ENCODE assay signal across 26 cellular contexts in genomic region chr5:177183142-177183541, GRCh38.
"Had no signal": no experiment of that assay in that cellular context is flagged by ENCODE, and none has a peak within 500 bp of the region (broad histone marks: within the 10 kb centered on the region; RNA-seq: fewer than 3 reads in every experiment).

No MANE protein-coding gene starts in this region.

- H3K4me3 Mint-ChIP-seq: activated CD4-positive, alpha-beta T cell treated with anti-CD3 and anti-CD28 coated beads, Interleukin-2, amount 10 ng/mL, durations not matched to agents 24 days and 14 days; activated CD8-positive, alpha-beta T cell treated with anti-CD3 and anti-CD28 coated beads for 36 hours; activated naive CD8-positive, alpha-beta T cell treated with anti-CD3 and anti-CD28 coated beads for 36 hours; activated T-cell treated with anti-CD3 and anti-CD28 coated beads, Interleukin-2, amount 50 U/mL, for 72 hours; activated T-helper 17 cell treated with anti-CD3 and anti-CD28 coated beads, Interleukin-2, amount 50 U/mL, for 72 hours; T-helper 1 cell treated with Interleukin-12 subunit alpha and Interleukin-12 subunit beta and Interleukin-4 antibody, amounts not matched to agents 30 μg/mL and 1 μg/mL, for 36 hours; T-helper 2 cell treated with Interferon-gamma antibody and Interleukin-4, amounts not matched to agents 5 μg/mL and 100 μg/mL, for 36 hours had no signal

- H3K9ac ChIP-seq: KMS-11 had no signal

- H3K27me3 ChIP-seq: ascending aorta, SJCRH30 had no signal

- H3K9me3 ChIP-seq: ascending aorta, SJCRH30 had no signal

- H3K27ac Mint-ChIP-seq: activated CD4-positive, alpha-beta T cell treated with anti-CD3 and anti-CD28 coated beads, Interleukin-2, amount 10 ng/mL, durations not matched to agents 24 days and 14 days; activated CD8-positive, alpha-beta T cell treated with anti-CD3 and anti-CD28 coated beads for 36 hours; activated naive CD8-positive, alpha-beta T cell treated with anti-CD3 and anti-CD28 coated beads for 36 hours; activated T-cell treated with anti-CD3 and anti-CD28 coated beads, Interleukin-2, amount 50 U/mL, for 72 hours; T-helper 2 cell treated with Interferon-gamma antibody and Interleukin-4, amounts not matched to agents 5 μg/mL and 100 μg/mL, for 36 hours had no signal

- H3K36me3 ChIP-seq: SJCRH30 had no signal

- H3K27ac ChIP-seq: ascending aorta, KMS-11, SJCRH30, SK-N-MC had no signal

- H3K9me3 Mint-ChIP-seq: activated CD4-positive, alpha-beta T cell treated with anti-CD3 and anti-CD28 coated beads, Interleukin-2, amount 10 ng/mL, durations not matched to agents 24 days and 14 days; activated CD8-positive, alpha-beta T cell treated with anti-CD3 and anti-CD28 coated beads for 36 hours; activated naive CD8-positive, alpha-beta T cell treated with anti-CD3 and anti-CD28 coated beads for 36 hours; activated T-cell treated with anti-CD3 and anti-CD28 coated beads, Interleukin-2, amount 50 U/mL, for 72 hours; activated T-helper 17 cell treated with anti-CD3 and anti-CD28 coated beads, Interleukin-2, amount 50 U/mL, for 72 hours; T-helper 1 cell treated with Interleukin-12 subunit alpha and Interleukin-12 subunit beta and Interleukin-4 antibody, amounts not matched to agents 30 μg/mL and 1 μg/mL, for 36 hours; T-helper 2 cell treated with Interferon-gamma antibody and Interleukin-4, amounts not matched to agents 5 μg/mL and 100 μg/mL, for 36 hours had no signal

- H3K4me3 ChIP-seq: ascending aorta, SJCRH30, SK-N-MC had no signal

- H3K27me3 Mint-ChIP-seq: activated CD4-positive, alpha-beta T cell treated with anti-CD3 and anti-CD28 coated beads, Interleukin-2, amount 10 ng/mL, durations not matched to agents 24 days and 14 days; activated CD8-positive, alpha-beta T cell treated with anti-CD3 and anti-CD28 coated beads for 36 hours; activated naive CD8-positive, alpha-beta T cell treated with anti-CD3 and anti-CD28 coated beads for 36 hours; activated T-helper 17 cell treated with anti-CD3 and anti-CD28 coated beads, Interleukin-2, amount 50 U/mL, for 72 hours had no signal

- H3K4me2 ChIP-seq: KMS-11 had no signal

- DNase-seq: activated CD4-positive, alpha-beta T cell treated with anti-CD3 and anti-CD28 coated beads, Interleukin-2, amount 10 ng/mL, durations not matched to agents 24 days and 14 days; activated CD4-positive, alpha-beta T cell treated with anti-CD3 and anti-CD28 coated beads, Interleukin-2, amount 50 U/mL, for 4 hours; activated CD8-positive, alpha-beta T cell treated with anti-CD3 and anti-CD28 coated beads for 36 hours; activated effector memory CD4-positive, alpha-beta T cell treated with anti-CD3 and anti-CD28 coated beads, Interleukin-2, amount 50 U/mL, for 16 hours; activated naive CD4-positive, alpha-beta T cell; activated naive CD4-positive, alpha-beta T cell treated with anti-CD3 and anti-CD28 coated beads, Interleukin-2, amount 50 U/mL, for 16 hours; activated naive CD8-positive, alpha-beta T cell treated with anti-CD3 and anti-CD28 coated beads for 36 hours; activated T-cell treated with anti-CD3 and anti-CD28 coated beads, Interleukin-2, amount 50 U/mL, for 1 hour; activated T-cell treated with anti-CD3 and anti-CD28 coated beads, Interleukin-2, amount 50 U/mL, for 72 hours; amygdala; NCI-H1048; NCI-H1105 treated with DMSO at 0.1 percent for 48 hours; NCI-H1436; NCI-H1694 treated with DMSO at 0.1 percent for 48 hours; NCI-H2029; NCI-H345; NCI-H524 treated with DMSO at 0.1 percent for 48 hours; NK-92 treated with Interleukin-12 subunit alpha and Interleukin-12 subunit beta, amount 100 ng/mL, for 24 hours; SHP77; SJCRH30 had no signal
